9 cellular contexts compared by ENCODE assay signal in the genomic region with DNA sequence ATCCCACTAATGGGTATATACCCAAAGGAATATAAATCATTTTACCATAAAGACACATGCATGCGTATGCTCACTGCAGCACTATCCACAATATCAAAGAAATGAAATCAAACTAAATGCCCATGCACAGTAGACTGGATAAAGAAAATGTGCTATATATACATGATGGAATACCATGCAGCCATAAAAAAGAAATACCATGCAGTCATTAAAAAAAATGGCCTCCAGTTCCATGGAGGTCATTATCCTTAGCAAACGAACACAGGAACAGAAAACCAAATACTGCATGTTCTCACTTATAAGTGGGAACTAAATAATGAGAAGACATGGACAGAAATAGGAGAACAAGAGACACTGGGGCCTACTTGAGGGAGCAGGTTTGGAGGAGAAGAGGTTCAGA.
"Had no signal": no experiment of that assay in that cellular context is flagged by ENCODE, and none has a peak within 500 bp of the region (broad histone marks: within the 10 kb centered on the region; RNA-seq: fewer than 3 reads in every experiment).

No MANE protein-coding gene starts in this region.

- H3K36me3 ChIP-seq: HAP-1 had no signal

- H3K4me1 ChIP-seq: HAP-1 had no signal

- H3K27ac ChIP-seq: GM23248, HL-60 had no signal

- ATAC-seq: HCT116, HepG2 had no signal

- H3K27ac Mint-ChIP-seq: IgD-negative memory B cell had no signal

- H3K4me3 Mint-ChIP-seq: IgD-negative memory B cell had no signal

- H3K4me3 ChIP-seq: GM23248, HAP-1 had no signal

- H3K9me3 ChIP-seq: HAP-1 had no signal

- DNase-seq: GM23248, GOT3, H7, KG1 had no signal

- H3K27me3 Mint-ChIP-seq: IgD-negative memory B cell had no signal
